ENCODE assay signal across 8 cellular contexts in the genomic region with DNA sequence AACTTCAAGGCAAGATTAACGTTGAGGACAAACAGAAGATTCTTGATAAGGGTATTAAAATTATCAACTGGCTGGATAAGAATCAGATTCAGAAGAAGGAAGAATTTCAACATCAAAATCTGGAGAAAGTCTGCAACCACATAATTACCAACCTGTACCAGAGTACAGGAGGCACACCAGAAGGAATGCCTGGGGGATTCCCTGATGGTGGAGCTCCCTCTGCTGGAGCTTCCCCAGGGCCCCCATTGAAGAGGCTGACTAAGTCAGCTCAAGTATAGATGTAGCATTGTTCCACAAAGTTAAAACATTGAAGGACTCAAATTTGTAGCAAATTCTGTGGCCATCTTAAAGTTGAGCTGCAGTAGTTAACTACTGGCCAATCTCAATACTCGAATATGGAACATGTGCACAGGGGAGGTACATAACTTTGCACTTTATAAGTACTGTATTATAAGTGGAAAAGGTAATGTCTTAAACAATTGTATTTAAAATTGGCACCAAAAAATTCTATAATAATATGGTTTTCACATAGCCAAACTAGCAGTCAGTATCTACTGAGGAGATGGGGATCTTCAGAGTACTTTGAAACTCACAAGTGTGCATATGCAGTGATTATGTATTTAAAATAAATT.
DNase-seq lines count a peak whose midpoint lies in the region; ATAC-seq, FAIRE-seq and TF ChIP-seq lines count a peak whose summit lies in the region.

No MANE protein-coding gene starts in this region.

- H3K4me1 ChIP-seq in DND-41 (ENCODE audit: insufficient read depth, low read length) (no peaks in the 10 kb centered on the region), astrocyte (ENCODE audit: insufficient read depth, low read length) (peaks cover 6% of the 10 kb centered on the region), left lung (no peaks in the 10 kb centered on the region)

- H3K4me1 Mint-ChIP-seq in astrocyte (ENCODE audit: low read depth, unreplicated experiment) (no peaks in the 10 kb centered on the region), CD14-positive monocyte (no peaks in the 10 kb centered on the region)

- intact Hi-C loops in left lung (cut with DNase I): no loop called here
- intact Hi-C loops in CD14-positive monocyte (cut with micrococcal nuclease): no loop called here

- H3K4me3 ChIP-seq in DND-41 (ENCODE audit: low read depth in 1 of 2, low read length in 2 of 2): no peak overlapping the region
- H3K4me3 ChIP-seq in astrocyte (ENCODE audit: insufficient read depth, low read depth, low read length): no peak overlapping the region
- no peak overlapping the region for H3K4me3 ChIP-seq in left lung

- H3K79me2 ChIP-seq in DND-41 (ENCODE audit: insufficient read depth, low read length) (no peaks in the 10 kb centered on the region), astrocyte (ENCODE audit: insufficient read depth, low read length) (no peaks in the 10 kb centered on the region)

- H3K9me3 Mint-ChIP-seq in astrocyte (ENCODE audit: unreplicated experiment) (no peaks in the 10 kb centered on the region), CD14-positive monocyte (peaks cover 0 to 5% (median 0%) of the 10 kb centered on the region in 7 donors)

- no peaks in the 10 kb centered on the region for H3K9me3 ChIP-seq in DND-41 (ENCODE audit: insufficient read depth, low read length, severe bottlenecking)
- H3K9me3 ChIP-seq in astrocyte (ENCODE audit: insufficient read depth, low read depth, low read length): no peaks in the 10 kb centered on the region
- no peaks in the 10 kb centered on the region for H3K9me3 ChIP-seq in left lung

- no peak overlapping the region for H3K27ac Mint-ChIP-seq in astrocyte (ENCODE audit: unreplicated experiment)
- H3K27ac Mint-ChIP-seq in CD14-positive monocyte: no peak overlapping the region

- no peaks in the 10 kb centered on the region for H4K20me1 ChIP-seq in DND-41 (ENCODE audit: insufficient read depth, low read length)
- H4K20me1 ChIP-seq in astrocyte (ENCODE audit: insufficient read depth, low read length): no peaks in the 10 kb centered on the region

- no peak overlapping the region for H2AFZ ChIP-seq in DND-41 (ENCODE audit: low read depth, low read length)
- H2AFZ ChIP-seq in astrocyte (ENCODE audit: low read depth, low read length): no peak overlapping the region

- no peaks in the 10 kb centered on the region for H3K36me3 Mint-ChIP-seq in astrocyte (ENCODE audit: low read depth, unreplicated experiment)
- H3K36me3 Mint-ChIP-seq in CD14-positive monocyte: no peaks in the 10 kb centered on the region

- TF ChIP-seq CTCF in DND-41 (IDR thresholded peaks at IDR 0.05; ENCODE audit: borderline replicate concordance, extremely low read depth, low read length, poor library complexity, severe bottlenecking) (peak; percentile 43), astrocyte (IDR thresholded peaks at IDR 0.05; ENCODE audit: insufficient read depth, low read depth, low read length) (peak; percentile 57), left lung (IDR thresholded peaks at IDR 0.05) (peak in 1 of 2 donors; percentile 30), CD14-positive monocyte (IDR thresholded peaks at IDR 0.05) (no peak)

- H3K27me3 Mint-ChIP-seq in astrocyte (ENCODE audit: low read depth, unreplicated experiment) (no peaks in the 10 kb centered on the region), CD14-positive monocyte (ENCODE audit: low read depth in 3 of 3) (peaks cover 0 to 2% (median 0%) of the 10 kb centered on the region in 3 donors)

- H3K4me3 Mint-ChIP-seq in astrocyte (ENCODE audit: unreplicated experiment): no peak overlapping the region
- no peak overlapping the region for H3K4me3 Mint-ChIP-seq in CD14-positive monocyte

- no peak overlapping the region for H3K4me2 ChIP-seq in DND-41 (ENCODE audit: insufficient read depth, low read length)
- H3K4me2 ChIP-seq in astrocyte (ENCODE audit: low read length): no peak overlapping the region

- no peak for ATAC-seq in DND-41 (ENCODE audit: insufficient read depth, low read depth)
- peak; percentile 75 for ATAC-seq in GM19328 (IDR thresholded peaks at IDR 0.05; ENCODE audit: unreplicated experiment)
- ATAC-seq in HG03439 (IDR thresholded peaks at IDR 0.05; ENCODE audit: unreplicated experiment): peak; percentile 86
- ATAC-seq in left lung: peak; percentile 87
- no peak for ATAC-seq in HG02571 (IDR thresholded peaks at IDR 0.05; ENCODE audit: unreplicated experiment)

- H3K27ac ChIP-seq in DND-41 (ENCODE audit: low read length): no peak overlapping the region
- no peak overlapping the region for H3K27ac ChIP-seq in astrocyte (ENCODE audit: low read depth, low read length)
- H3K27ac ChIP-seq in left lung: no peak overlapping the region

- H3K36me3 ChIP-seq in DND-41 (ENCODE audit: insufficient read depth, low read length) (no peaks in the 10 kb centered on the region), astrocyte (ENCODE audit: insufficient read depth, low read length) (no peaks in the 10 kb centered on the region), left lung (no peaks in the 10 kb centered on the region)

- no peak overlapping the region for H3K9ac ChIP-seq in DND-41 (ENCODE audit: low read depth, low read length)
- H3K9ac ChIP-seq in astrocyte (ENCODE audit: low read length): no peak overlapping the region

- DNase-seq in DND-41 (no peak), astrocyte (ENCODE audit: low read depth) (no peak), left lung (no peak), CD14-positive monocyte (ENCODE audit: low spot score) (no peak)
- no peak for DNase-seq in activated CD4-positive, CD25-positive, alpha-beta regulatory T cell treated with anti-CD3 and anti-CD28 coated beads, Interleukin-2, amount 50 U/mL, for 72 hours

- FAIRE-seq in astrocyte (lab: Jason Lieb, UNC): no peak

- no peaks in the 10 kb centered on the region for H3K27me3 ChIP-seq in DND-41 (ENCODE audit: insufficient read depth, low read length, poor library complexity)
- no peaks in the 10 kb centered on the region for H3K27me3 ChIP-seq in astrocyte (ENCODE audit: insufficient read depth, low read length)
- H3K27me3 ChIP-seq in left lung: no peaks in the 10 kb centered on the region

Comparison
In these comparisons a context has a peak if more than half of its experiments do, and no peak if none do; other contexts are left out.
1. ATAC-seq: peak in GM19328 (single experiment), HG03439 (single experiment) and left lung (single experiment); none in DND-41 (single experiment) and HG02571 (single experiment).